ENCODE assay signal across 29 cellular contexts in genomic region chr2:143071185-143071876, GRCh38. TPM values are rescaled to one million over a fixed set of nuclear protein-coding genes. Genes with fewer than 3 reads are reported as not detected.
DNase-seq lines count a peak whose midpoint lies in the region; ATAC-seq and TF ChIP-seq lines count a peak whose summit lies in the region.
"Had no signal": no experiment of that assay in that cellular context is flagged by ENCODE, and none has a peak within 500 bp of the region (broad histone marks: within the 10 kb centered on the region; RNA-seq: fewer than 3 reads in every experiment).

No MANE protein-coding gene starts in this region.

- peak; percentile 99 for ATAC-seq in foreskin keratinocyte
- ATAC-seq: activated CD8-positive, alpha-beta memory T cell treated with anti-CD3 and anti-CD28 coated beads, Interleukin-2, amount 10 ng/mL, durations not matched to agents 7 days and 5 days; activated naive CD8-positive, alpha-beta T cell treated with anti-CD3 and anti-CD28 coated beads, Interleukin-2, amount 50 U/mL, for 24 hours; activated T-cell treated with anti-CD3 and anti-CD28 coated beads, Interleukin-2, amount 50 U/mL, for 4 hours; left lobe of liver; stimulated activated naive CD8-positive, alpha-beta T cell treated with anti-CD3 and anti-CD28 coated beads, Interleukin-15, amount 100 ng/mL, for 72 hours had no signal

- intact Hi-C loops in spleen (cut with DNase I; ENCODE audit: low total_unique reads), result no loop called here
- intact Hi-C loops in Calu3 (cut with micrococcal nuclease; ENCODE audit: unreplicated experiment), result no loop called here

- H3K4me1 Mint-ChIP-seq in Calu3 (ENCODE audit: low read depth, unreplicated experiment), result no peaks in the 10 kb centered on the region
- H3K4me1 Mint-ChIP-seq: activated naive CD8-positive, alpha-beta T cell treated with anti-CD3 and anti-CD28 coated beads, Interleukin-2, amount 50 U/mL, for 24 hours; neural progenitor cell; stimulated activated naive CD8-positive, alpha-beta T cell treated with anti-CD3 and anti-CD28 coated beads, Interleukin-15, amount 100 ng/mL, for 72 hours had no signal

- H3K4me1 ChIP-seq in foreskin keratinocyte (peaks cover 7% of the 10 kb centered on the region), spleen (peaks cover 0 to 4% (median 1%) of the 10 kb centered on the region in 6 donors)
- H3K4me1 ChIP-seq: BLaER1, neural progenitor cell, parathyroid adenoma had no signal

- H3K4me3 Mint-ChIP-seq in Calu3 (ENCODE audit: low read depth, unreplicated experiment), result no peak overlapping the region
- H3K4me3 Mint-ChIP-seq: activated CD8-positive, alpha-beta memory T cell treated with anti-CD3 and anti-CD28 coated beads, Interleukin-2, amount 10 ng/mL, durations not matched to agents 7 days and 5 days; activated naive CD8-positive, alpha-beta T cell treated with anti-CD3 and anti-CD28 coated beads, Interleukin-2, amount 50 U/mL, for 24 hours; activated T-cell treated with anti-CD3 and anti-CD28 coated beads, Interleukin-2, amount 50 U/mL, for 4 hours; neural progenitor cell; stimulated activated naive CD8-positive, alpha-beta T cell treated with anti-CD3 and anti-CD28 coated beads, Interleukin-15, amount 100 ng/mL, for 72 hours had no signal

- no peak overlapping the region for H3K27ac ChIP-seq in RWPE1
- peak overlapping the region; percentile 13 for H3K27ac ChIP-seq in foreskin keratinocyte
- H3K27ac ChIP-seq in spleen, result peak overlapping the region in 5 of 8 donors; percentile 50 to 85 (median 77)
- H3K27ac ChIP-seq: BLaER1, neural progenitor cell, parathyroid adenoma, SK-N-MC had no signal

- H3K27ac Mint-ChIP-seq in Calu3 (ENCODE audit: unreplicated experiment), result no peak overlapping the region
- H3K27ac Mint-ChIP-seq: activated CD8-positive, alpha-beta memory T cell treated with anti-CD3 and anti-CD28 coated beads, Interleukin-2, amount 10 ng/mL, durations not matched to agents 7 days and 5 days; activated naive CD8-positive, alpha-beta T cell treated with anti-CD3 and anti-CD28 coated beads, Interleukin-2, amount 50 U/mL, for 24 hours; neural progenitor cell; stimulated activated naive CD8-positive, alpha-beta T cell treated with anti-CD3 and anti-CD28 coated beads, Interleukin-15, amount 100 ng/mL, for 72 hours had no signal

- POLR2A ChIA-PET in RWPE1 (lab: Yijun Ruan, JAX; ENCODE audit: low non-redundant PET), result no interaction called here

- BruUV-seq in Calu3 (replicated peaks; lab: Mats Ljungman, UMichigan), result no TSS peak

- H3K27me3 Mint-ChIP-seq in Calu3 (ENCODE audit: unreplicated experiment), result no peaks in the 10 kb centered on the region
- H3K27me3 Mint-ChIP-seq: activated naive CD8-positive, alpha-beta T cell treated with anti-CD3 and anti-CD28 coated beads, Interleukin-2, amount 50 U/mL, for 24 hours; stimulated activated naive CD8-positive, alpha-beta T cell treated with anti-CD3 and anti-CD28 coated beads, Interleukin-15, amount 100 ng/mL, for 72 hours had no signal

- DNase-seq in HK-2 (ENCODE audit: unreplicated experiment), result peak; percentile 20
- DNase-seq in RWPE1 (ENCODE audit: low spot score), result peak; percentile 50
- DNase-seq in foreskin keratinocyte, result peak; percentile 86 to 95
- no peak for DNase-seq in spleen
- DNase-seq in ecto neural progenitor cell (ENCODE audit: low spot score), result no peak
- no peak for DNase-seq in Calu3
- DNase-seq in NCI-H1048 (lab: John Stamatoyannopoulos, UW), result no peak
- DNase-seq: activated CD4-positive, CD25-positive, alpha-beta regulatory T cell; activated CD8-positive, alpha-beta memory T cell treated with anti-CD3 and anti-CD28 coated beads, Interleukin-2, amount 10 ng/mL, durations not matched to agents 7 days and 5 days; activated naive CD8-positive, alpha-beta T cell treated with anti-CD3 and anti-CD28 coated beads, Interleukin-2, amount 50 U/mL, for 24 hours; activated T-cell treated with anti-CD3 and anti-CD28 coated beads, Interleukin-2, amount 50 U/mL, for 4 hours; DMS153; HCEC 1CT; hypothalamus; IMR-90; mesendoderm; NCI-H1092 treated with DMSO at 0.1 percent for 48 hours; NCI-H187; NCI-H446 treated with DMSO at 0.1 percent for 48 hours; NCI-H774; stimulated activated CD8-positive, alpha-beta memory T cell treated with anti-CD3 and anti-CD28 coated beads, Interleukin-4, amount 100 ng/mL, for 48 hours; stimulated activated naive CD8-positive, alpha-beta T cell treated with anti-CD3 and anti-CD28 coated beads, Interleukin-15, amount 100 ng/mL, for 72 hours had no signal

- CTCF ChIA-PET in RWPE1 (lab: Yijun Ruan, JAX), result interaction anchor here (1.3 kb wide), 1 partner anchor 37 kb away, joined by 5 read pairs; no protein-coding TSS in a partner anchor
- CTCF ChIA-PET in Calu3 (lab: Charles Lee), result interaction anchor here (0.7 kb wide), 1 partner anchor 912 kb away, joined by 3 read pairs; no protein-coding TSS in a partner anchor

- H3K36me3 Mint-ChIP-seq in Calu3 (ENCODE audit: insufficient read depth, unreplicated experiment), result no peaks in the 10 kb centered on the region
- H3K36me3 Mint-ChIP-seq: neural progenitor cell had no signal

- peaks cover 0 to 21% (median 9%) of the 10 kb centered on the region in 8 donors for H3K9me3 ChIP-seq in spleen

- H3K27me3 ChIP-seq in foreskin keratinocyte (no peaks in the 10 kb centered on the region), spleen (replicated peaks in 1 of 7) (no peaks in the 10 kb centered on the region)
- H3K27me3 ChIP-seq: BLaER1, neural progenitor cell had no signal

- WGBS in spleen, 5 donors, result 73 to 86% (median 80%) methylated on average over 4 of the region's 4 CpGs

- peak overlapping the region in 1 of 8 donors; percentile 57 for H3K4me3 ChIP-seq in spleen
- H3K4me3 ChIP-seq: BLaER1, neural progenitor cell, SK-N-MC had no signal

- H3K36me3 ChIP-seq in spleen, result no peaks in the 10 kb centered on the region
- H3K36me3 ChIP-seq: BLaER1, neural progenitor cell had no signal

- H3K9me3 Mint-ChIP-seq in Calu3 (ENCODE audit: low read depth, unreplicated experiment), result peaks cover 2% of the 10 kb centered on the region
- H3K9me3 Mint-ChIP-seq: activated naive CD8-positive, alpha-beta T cell treated with anti-CD3 and anti-CD28 coated beads, Interleukin-2, amount 50 U/mL, for 24 hours; activated T-cell treated with anti-CD3 and anti-CD28 coated beads, Interleukin-2, amount 50 U/mL, for 4 hours had no signal

- TF ChIP-seq CTCF in RWPE1 (conservative IDR thresholded peaks at IDR 0.05; ENCODE audit: low read depth) (no peak), foreskin keratinocyte (conservative IDR thresholded peaks at IDR 0.05) (no peak), spleen (IDR thresholded peaks at IDR 0.05 in 8 of 11, conservative IDR thresholded peaks at IDR 0.05 in 3 of 11) (no peak), Calu3 (IDR thresholded peaks at IDR 0.05; ENCODE audit: unreplicated experiment) (no peak)

- no peak for TF ChIP-seq POLR2A in spleen (IDR thresholded peaks at IDR 0.05)

RNA-seq across cellular contexts. Expression of gene ARHGAP15, which starts 57.9 kb away (rescaled TPM):
- total RNA-seq in foreskin keratinocyte (not detected in 2 replicates), spleen (100 to 1,000 TPM in 6 of 7 donors, 10 to 100 TPM in 1; 99.0 to 219 (median 142) TPM), Calu3 (2022) (1.2 TPM in 1 of 2 replicates, not detected in the other)
- polyA plus RNA-seq in foreskin keratinocyte (not detected in 2 replicates), spleen (10 to 100 TPM; 55.8 to 76.6 (median 60.9) TPM)
- total RNA-seq: G401, IMR-90 had no signal
- polyA plus RNA-seq: AG04450, IMR-90 had no signal

Comparison
In these comparisons a context has a peak if more than half of its experiments do, and no peak if none do; other contexts are left out.
1. DNase-seq: peak in HK-2 (single experiment), RWPE1 (single experiment) and foreskin keratinocyte (2 of 2); none in spleen (single experiment), ecto neural progenitor cell (single experiment), Calu3 (single experiment) and NCI-H1048 (single experiment).
2. RNA of gene ARHGAP15, which starts 57.9 kb away (total RNA-seq): 99.0 to 219 TPM in spleen; not detected in foreskin keratinocyte and 1.2 TPM in Calu3; every median in the first group is over 10 times any median in the second.